Comparison of ENCODE assay signal across 1 cellular context in the genomic region with DNA sequence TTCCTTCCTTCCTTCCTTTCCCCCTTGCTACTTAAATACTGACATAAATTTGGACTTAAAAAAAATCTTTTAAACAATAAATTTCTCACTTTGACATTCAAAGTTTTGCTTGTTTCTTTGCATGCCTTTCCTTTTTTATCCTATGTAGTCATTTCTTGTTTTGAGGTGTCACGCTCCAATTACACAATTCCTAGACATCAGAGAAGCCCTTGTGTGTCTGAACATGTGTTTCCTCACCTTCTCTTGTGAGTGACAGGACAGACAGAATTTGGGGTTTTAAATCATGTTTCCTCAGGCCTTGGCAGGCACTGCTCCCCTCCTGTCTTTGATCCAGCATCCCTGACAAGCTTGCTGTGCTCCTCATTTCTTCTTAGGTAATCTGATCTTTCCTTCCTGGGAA.
TF ChIP-seq lines count a peak whose summit lies in the region.

No MANE protein-coding gene starts in this region.

TF ChIP-seq in endothelial cell of umbilical vein, 7 proteins besides CTCF, POLR2A, EP300 and RAD21:
- no peak for TF ChIP-seq JUN (IDR thresholded peaks at IDR 0.05; ENCODE audit: borderline replicate concordance, insufficient read depth, insufficient read length, low read depth)
- no peak for TF ChIP-seq EZH2 (IDR thresholded peaks at IDR 0.05; ENCODE audit: borderline replicate concordance, low read depth, low read length, severe bottlenecking)
- TF ChIP-seq MYC (IDR thresholded peaks at IDR 0.05; ENCODE audit: low read depth, low read length), result no peak
- no peak for TF ChIP-seq POLR2AphosphoS5 (IDR thresholded peaks at IDR 0.05; ENCODE audit: insufficient read depth, low read depth, low read length)
- no peak for TF ChIP-seq GATA2 (IDR thresholded peaks at IDR 0.05; ENCODE audit: insufficient read depth, insufficient read length, low read depth, low read length)
- TF ChIP-seq, protein P1, sequence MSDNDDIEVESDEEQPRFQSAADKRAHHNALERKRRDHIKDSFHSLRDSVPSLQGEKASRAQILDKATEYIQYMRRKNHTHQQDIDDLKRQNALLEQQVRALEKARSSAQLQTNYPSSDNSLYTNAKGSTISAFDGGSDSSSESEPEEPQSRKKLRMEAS (IDR thresholded peaks at IDR 0.05; ENCODE audit: insufficient read depth, insufficient read length), result no peak
- TF ChIP-seq FOS (IDR thresholded peaks at IDR 0.05; ENCODE audit: borderline replicate concordance, insufficient read depth, low read length), result no peak
